ENCODE assay signal across 24 cellular contexts in genomic region chr4:18292411-18292810, GRCh38.
"Had no signal": no experiment of that assay in that cellular context is flagged by ENCODE, and none has a peak within 500 bp of the region (broad histone marks: within the 10 kb centered on the region; RNA-seq: fewer than 3 reads in every experiment).

No MANE protein-coding gene starts in this region.

- H3K4me3 ChIP-seq: colonic mucosa, coronary artery, dorsolateral prefrontal cortex, esophagus muscularis mucosa, esophagus squamous epithelium, gastrocnemius medialis, gastroesophageal sphincter, heart left ventricle, heart right ventricle had no signal

- H3K9me3 ChIP-seq: colonic mucosa, esophagus muscularis mucosa, esophagus squamous epithelium, gastrocnemius medialis, gastroesophageal sphincter, heart left ventricle, heart right ventricle had no signal

- H3K9me3 Mint-ChIP-seq: dendritic cell treated with granulocyte-macrophage colony-stimulating factor and Interleukin-4, amounts not matched to agents 40 ng/mL and 50 ng/mL, for 4 days; endodermal cell had no signal

- H3K27me3 Mint-ChIP-seq: dendritic cell treated with granulocyte-macrophage colony-stimulating factor and Interleukin-4, amounts not matched to agents 40 ng/mL and 50 ng/mL, for 4 days had no signal

- H3K36me3 ChIP-seq: colonic mucosa, esophagus muscularis mucosa, esophagus squamous epithelium, gastrocnemius medialis, gastroesophageal sphincter, heart left ventricle, heart right ventricle had no signal

- H3K4me1 ChIP-seq: colonic mucosa, esophagus squamous epithelium, foreskin keratinocyte, gastrocnemius medialis, gastroesophageal sphincter, heart left ventricle, heart right ventricle had no signal

- H3K27ac ChIP-seq: colonic mucosa, coronary artery, dorsolateral prefrontal cortex, epithelial cell of prostate, esophagus muscularis mucosa, esophagus squamous epithelium, foreskin keratinocyte, gastrocnemius medialis, gastroesophageal sphincter, heart left ventricle, heart right ventricle had no signal

- DNase-seq: colonic mucosa; cortex of kidney; dermis blood vessel endothelial cell; dorsolateral prefrontal cortex; effector CD4-positive, alpha-beta T cell; effector CD8-positive, alpha-beta T cell; effector memory CD4-positive, alpha-beta T cell; effector memory CD8-positive, alpha-beta T cell; endodermal cell; erythroblast; esophagus squamous epithelium; foreskin fibroblast; foreskin keratinocyte; foreskin melanocyte; gastrocnemius medialis; glutamatergic neuron; head of caudate nucleus; heart left ventricle; heart right ventricle had no signal

- H3K4me3 Mint-ChIP-seq: dendritic cell treated with granulocyte-macrophage colony-stimulating factor and Interleukin-4, amounts not matched to agents 40 ng/mL and 50 ng/mL, for 4 days; effector memory CD8-positive, alpha-beta T cell; endodermal cell had no signal

- H3K27ac Mint-ChIP-seq: dendritic cell treated with granulocyte-macrophage colony-stimulating factor and Interleukin-4, amounts not matched to agents 40 ng/mL and 50 ng/mL, for 4 days; effector memory CD8-positive, alpha-beta T cell; endodermal cell had no signal

- H3K27me3 ChIP-seq: colonic mucosa, esophagus muscularis mucosa, esophagus squamous epithelium, foreskin keratinocyte, gastrocnemius medialis, gastroesophageal sphincter, heart left ventricle, heart right ventricle had no signal
